In genomic region chr10:74882831-74883230, GRCh38 we compare ENCODE assay signal across 30 cellular contexts. TPM values are rescaled to one million over a fixed set of nuclear protein-coding genes. Genes with fewer than 3 reads are reported as not detected.
DNase-seq lines count a peak whose midpoint lies in the region; FAIRE-seq and TF ChIP-seq lines count a peak whose summit lies in the region.
"Had no signal": no experiment of that assay in that cellular context is flagged by ENCODE, and none has a peak within 500 bp of the region (broad histone marks: within the 10 kb centered on the region; RNA-seq: fewer than 3 reads in every experiment).

No MANE protein-coding gene starts in this region.

- DNase-seq in Karpas-422: no peak
- peak; percentile 35 for DNase-seq in astrocyte (ENCODE audit: low read depth)
- peak; percentile 39 for DNase-seq in fibroblast of peridontal ligament (ENCODE audit: extremely low read depth)
- peak; percentile 23 for DNase-seq in skeletal muscle cell (ENCODE audit: low read depth)
- DNase-seq in frontal cortex (ENCODE audit: low spot score in 2 of 2): no peak
- no peak for DNase-seq in amniotic stem cell (lab: John Stamatoyannopoulos, UW)
- no peak for DNase-seq in NCI-H526 treated with DMSO at 0.1 percent for 48 hours (lab: John Stamatoyannopoulos, UW)
- DNase-seq: activated CD4-positive, alpha-beta memory T cell treated with anti-CD3 and anti-CD28 coated beads, Interleukin-2, amount 10 ng/mL, durations not matched to agents 7 days and 5 days; activated CD8-positive, alpha-beta memory T cell treated with anti-CD3 and anti-CD28 coated beads, Interleukin-2, amount 50 U/mL, for 48 hours; activated naive CD4-positive, alpha-beta T cell treated with anti-CD3 and anti-CD28 coated beads, Interleukin-2, amount 50 U/mL, for 16 hours; C1 segment of cervical spinal cord; COR-L47; endodermal cell; GF-D8; immature natural killer cell; KG1; left colon; mammary epithelial cell; NCI-H1417 treated with DMSO at 0.1 percent for 48 hours; NCI-H2081 treated with DMSO at 0.1 percent for 48 hours; NCI-H2227 treated with DMSO at 0.1 percent for 48 hours; nephron progenitor cell; ovary; Peyer's patch; SIG-M5; upper lobe of left lung had no signal

- H3K27ac ChIP-seq in Karpas-422 (ENCODE audit: low read length) (peak overlapping the region; percentile 31; the same call in 1 of the 2 replicates), astrocyte (ENCODE audit: low read depth, low read length) (no peak overlapping the region)
- H3K27ac ChIP-seq: ovary, Peyer's patch, upper lobe of left lung had no signal

- H4K20me1 ChIP-seq in Karpas-422 (ENCODE audit: insufficient read depth, low read depth, low read length) (no peaks in the 10 kb centered on the region), astrocyte (ENCODE audit: insufficient read depth, low read length) (peaks cover 67% of the 10 kb centered on the region)

- H3K36me3 ChIP-seq in Karpas-422 (ENCODE audit: insufficient read depth, low read length): no peaks in the 10 kb centered on the region; the same call in 1 of the 2 replicates
- no peaks in the 10 kb centered on the region for H3K36me3 ChIP-seq in astrocyte (ENCODE audit: insufficient read depth, low read length)
- H3K36me3 ChIP-seq: ovary, Peyer's patch, upper lobe of left lung had no signal

- no peak overlapping the region for H3K4me2 ChIP-seq in Karpas-422 (ENCODE audit: low read depth, low read length, poor library complexity, severe bottlenecking)
- H3K4me2 ChIP-seq in astrocyte (ENCODE audit: low read length): no peak overlapping the region

- H3K27me3 ChIP-seq in Karpas-422 (ENCODE audit: low read length) (no peaks in the 10 kb centered on the region), astrocyte (ENCODE audit: insufficient read depth, low read length) (no peaks in the 10 kb centered on the region)
- H3K27me3 ChIP-seq: ovary, Peyer's patch, upper lobe of left lung had no signal

- H3K4me3 ChIP-seq in Karpas-422 (ENCODE audit: low read length) (no peak overlapping the region), astrocyte (ENCODE audit: insufficient read depth, low read depth, low read length) (no peak overlapping the region), skeletal muscle cell (ENCODE audit: low read depth, low read length) (no peak overlapping the region)
- H3K4me3 ChIP-seq: ovary, Peyer's patch, upper lobe of left lung had no signal

- H3K4me1 ChIP-seq in Karpas-422 (ENCODE audit: low read length): peaks cover 26% of the 10 kb centered on the region
- no peaks in the 10 kb centered on the region for H3K4me1 ChIP-seq in astrocyte (ENCODE audit: insufficient read depth, low read length)

- peaks cover 8% of the 10 kb centered on the region for H3K36me3 Mint-ChIP-seq in astrocyte (ENCODE audit: low read depth, unreplicated experiment)
- H3K36me3 Mint-ChIP-seq: immature natural killer cell; stimulated activated effector memory CD8-positive, alpha-beta T cell treated with anti-CD3 and anti-CD28 coated beads, Interleukin-12 subunit alpha, Interleukin-12 subunit beta, amount 100 ng/mL, for 72 hours had no signal

- H3K79me2 ChIP-seq in Karpas-422 (ENCODE audit: low read length) (peaks cover 95% of the 10 kb centered on the region), astrocyte (ENCODE audit: insufficient read depth, low read length) (peaks cover 44% of the 10 kb centered on the region)

- no peaks in the 10 kb centered on the region for H3K9me2 ChIP-seq in Karpas-422 (replicated peaks; ENCODE audit: insufficient read depth, low read length)

- no peak overlapping the region for H3K9ac ChIP-seq in Karpas-422 (ENCODE audit: low read length)
- no peak overlapping the region for H3K9ac ChIP-seq in astrocyte (ENCODE audit: low read length)

- no peaks in the 10 kb centered on the region for H3K27me3 Mint-ChIP-seq in astrocyte (ENCODE audit: low read depth, unreplicated experiment)
- H3K27me3 Mint-ChIP-seq: activated CD4-positive, alpha-beta memory T cell treated with anti-CD3 and anti-CD28 coated beads, Interleukin-2, amount 10 ng/mL, durations not matched to agents 7 days and 5 days had no signal

- no peak for TF ChIP-seq CTCF in astrocyte (IDR thresholded peaks at IDR 0.05; ENCODE audit: insufficient read depth, low read depth, low read length)

- H3K9me3 Mint-ChIP-seq in astrocyte (ENCODE audit: unreplicated experiment): no peaks in the 10 kb centered on the region
- H3K9me3 Mint-ChIP-seq: activated CD4-positive, alpha-beta memory T cell treated with anti-CD3 and anti-CD28 coated beads, Interleukin-2, amount 10 ng/mL, durations not matched to agents 7 days and 5 days; activated T-helper 1 cell treated with anti-CD3 and anti-CD28 coated beads, Interleukin-12 subunit alpha, Interleukin-12 subunit beta, Interleukin-2, Interleukin-4 antibody, amounts not matched to agents 30 ng/mL and 10 ng/mL and 1 ng/mL, durations not matched to agents 14 hours and 24 hours and 36 hours; endodermal cell; immature natural killer cell; nephron progenitor cell; stimulated activated effector memory CD8-positive, alpha-beta T cell treated with anti-CD3 and anti-CD28 coated beads, Interleukin-12 subunit alpha, Interleukin-12 subunit beta, amount 100 ng/mL, for 72 hours; T-helper 2 cell treated with Interferon-gamma antibody and Interleukin-4, amounts not matched to agents 5 μg/mL and 100 μg/mL, for 36 hours had no signal

- peaks cover 5% of the 10 kb centered on the region for H3K4me1 Mint-ChIP-seq in astrocyte (ENCODE audit: low read depth, unreplicated experiment)
- H3K4me1 Mint-ChIP-seq: activated CD4-positive, alpha-beta memory T cell treated with anti-CD3 and anti-CD28 coated beads, Interleukin-2, amount 10 ng/mL, durations not matched to agents 7 days and 5 days; endodermal cell had no signal

- H2AFZ ChIP-seq in Karpas-422 (ENCODE audit: low read length) (no peak overlapping the region), astrocyte (ENCODE audit: low read depth, low read length) (no peak overlapping the region)

- H3K9me3 ChIP-seq in Karpas-422 (ENCODE audit: low read length) (no peaks in the 10 kb centered on the region), astrocyte (ENCODE audit: insufficient read depth, low read depth, low read length) (no peaks in the 10 kb centered on the region)
- H3K9me3 ChIP-seq: ovary, Peyer's patch, upper lobe of left lung had no signal

- no peak overlapping the region for H3K4me3 Mint-ChIP-seq in astrocyte (ENCODE audit: unreplicated experiment)
- H3K4me3 Mint-ChIP-seq: activated CD4-positive, alpha-beta memory T cell treated with anti-CD3 and anti-CD28 coated beads, Interleukin-2, amount 10 ng/mL, durations not matched to agents 7 days and 5 days; activated T-helper 1 cell treated with anti-CD3 and anti-CD28 coated beads, Interleukin-12 subunit alpha, Interleukin-12 subunit beta, Interleukin-2, Interleukin-4 antibody, amounts not matched to agents 30 ng/mL and 10 ng/mL and 1 ng/mL, durations not matched to agents 14 hours and 24 hours and 36 hours; endodermal cell; immature natural killer cell; nephron progenitor cell; stimulated activated effector memory CD8-positive, alpha-beta T cell treated with anti-CD3 and anti-CD28 coated beads, Interleukin-12 subunit alpha, Interleukin-12 subunit beta, amount 100 ng/mL, for 72 hours; T-helper 2 cell treated with Interferon-gamma antibody and Interleukin-4, amounts not matched to agents 5 μg/mL and 100 μg/mL, for 36 hours had no signal

- FAIRE-seq in astrocyte (lab: Jason Lieb, UNC) (no peak), frontal cortex (lab: Jason Lieb, UNC) (no peak)
- FAIRE-seq: HTR-8/SVneo had no signal

- no peak overlapping the region for H3K27ac Mint-ChIP-seq in astrocyte (ENCODE audit: unreplicated experiment)
- H3K27ac Mint-ChIP-seq: activated CD4-positive, alpha-beta memory T cell treated with anti-CD3 and anti-CD28 coated beads, Interleukin-2, amount 10 ng/mL, durations not matched to agents 7 days and 5 days; activated T-helper 1 cell treated with anti-CD3 and anti-CD28 coated beads, Interleukin-12 subunit alpha, Interleukin-12 subunit beta, Interleukin-2, Interleukin-4 antibody, amounts not matched to agents 30 ng/mL and 10 ng/mL and 1 ng/mL, durations not matched to agents 14 hours and 24 hours and 36 hours; endodermal cell; stimulated activated effector memory CD8-positive, alpha-beta T cell treated with anti-CD3 and anti-CD28 coated beads, Interleukin-12 subunit alpha, Interleukin-12 subunit beta, amount 100 ng/mL, for 72 hours; T-helper 2 cell treated with Interferon-gamma antibody and Interleukin-4, amounts not matched to agents 5 μg/mL and 100 μg/mL, for 36 hours had no signal

RNA-seq across cellular contexts. Expression of gene KAT6B, which starts 56.4 kb away (rescaled TPM):
- 64.1 and 73.6 TPM in 2 replicates for total RNA-seq in Karpas-422 (2014; rRNA removed; shearing (Covaris generic); ENCODE audit: low replicate concordance)
- 21.6 and 21.7 TPM in 2 replicates for total RNA-seq in astrocyte
- 189 TPM for total RNA-seq in frontal cortex

Comparison
In these comparisons a context has a peak if more than half of its experiments do, and no peak if none do; other contexts are left out.
1. DNase-seq: peak in astrocyte (single experiment), fibroblast of peridontal ligament (single experiment) and skeletal muscle cell (single experiment); none in Karpas-422 (single experiment), frontal cortex (0 of 2), amniotic stem cell (single experiment) and NCI-H526 treated with DMSO at 0.1 percent for 48 hours (single experiment).